In the genomic region with DNA sequence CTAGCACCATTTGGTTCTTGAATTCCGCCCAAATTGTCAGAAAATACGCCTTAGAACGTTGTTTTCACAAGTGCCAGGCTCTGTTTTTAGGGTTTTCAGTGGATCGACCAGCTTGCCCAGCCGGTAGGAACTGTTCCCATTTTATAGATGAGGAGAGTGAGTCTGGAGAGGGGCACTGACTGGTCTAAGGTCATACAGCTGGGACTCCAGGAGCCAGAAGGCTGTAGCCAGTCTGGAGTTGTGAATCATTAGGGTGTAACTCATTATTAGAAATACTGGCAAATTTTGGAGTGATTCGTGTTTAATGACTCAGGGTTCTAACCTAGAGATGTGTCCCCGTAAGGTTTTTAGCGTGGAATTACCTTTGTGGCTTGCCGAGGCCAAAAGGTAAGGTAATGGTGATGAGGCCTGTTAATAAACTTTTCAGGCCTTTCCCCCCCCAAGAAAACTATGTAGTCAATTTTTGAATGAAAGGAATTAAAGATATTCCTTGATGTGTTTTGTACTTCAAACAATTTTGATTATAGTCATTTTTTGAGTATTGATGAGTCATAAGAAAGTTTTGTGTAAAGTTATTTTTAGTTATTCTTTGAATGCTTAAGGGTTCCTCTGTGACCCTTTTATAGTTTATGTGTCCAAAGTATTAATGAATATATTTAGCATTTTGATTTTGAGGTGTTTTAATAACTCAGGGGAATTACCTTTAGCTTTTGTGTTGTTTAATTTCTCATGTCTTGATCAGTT, we compare ENCODE assay signal across 8 cellular contexts. TPM values are rescaled to one million over a fixed set of nuclear protein-coding genes. Genes with fewer than 3 reads are reported as not detected.
DNase-seq lines count a peak whose midpoint lies in the region; ATAC-seq and TF ChIP-seq lines count a peak whose summit lies in the region.

No MANE protein-coding gene starts in this region.

- TF ChIP-seq POLR2A in right lobe of liver (IDR thresholded peaks at IDR 0.05): no peak

- ATAC-seq in right lobe of liver (no peak), upper lobe of right lung (no peak), GM18520 (IDR thresholded peaks at IDR 0.05; ENCODE audit: unreplicated experiment) (no peak)

- TF ChIP-seq CTCF in ascending aorta (IDR thresholded peaks at IDR 0.05) (no peak), right lobe of liver (IDR thresholded peaks at IDR 0.05) (no peak), upper lobe of right lung (IDR thresholded peaks at IDR 0.05) (no peak)

- H3K9ac ChIP-seq in BLaER1 treated with 17β-estradiol and CSF1 and Interleukin-3, amounts not matched to agents 10 nM and 100 nM: peak overlapping the region; percentile 100
- H3K9ac ChIP-seq in HUES64 (ENCODE audit: low read depth, low read length): peak overlapping the region; percentile 99

- peak overlapping the region; percentile 100 for H3K27ac ChIP-seq in BLaER1 treated with 17β-estradiol and CSF1 and Interleukin-3, amounts not matched to agents 10 nM and 100 nM
- H3K27ac ChIP-seq in HUES64 (ENCODE audit: low read depth, low read length) (peak overlapping the region; percentile 99; the same call in 1 of the 2 replicates), ascending aorta (peak overlapping the region; percentile 100), right lobe of liver (peak overlapping the region; percentile 100), upper lobe of right lung (peak overlapping the region; percentile 98)

- intact Hi-C loops in ascending aorta (cut with DNase I) (loop anchor here (5.0 kb wide), 1 partner anchor 289 kb away; no protein-coding TSS in a partner anchor), right lobe of liver (cut with DNase I) (loop anchor here in 1 of 2 donors (10.0 kb wide), 1 partner anchor 104 kb away; a partner anchor contains a TSS), upper lobe of right lung (cut with DNase I) (no loop called here)

- no peaks in the 10 kb centered on the region for H3K27me3 ChIP-seq in BLaER1 treated with 17β-estradiol and CSF1 and Interleukin-3, amounts not matched to agents 10 nM and 100 nM
- no peaks in the 10 kb centered on the region for H3K27me3 ChIP-seq in HUES64 (ENCODE audit: insufficient read depth, low read length)
- no peaks in the 10 kb centered on the region for H3K27me3 ChIP-seq in ascending aorta
- H3K27me3 ChIP-seq in right lobe of liver: no peaks in the 10 kb centered on the region
- no peaks in the 10 kb centered on the region for H3K27me3 ChIP-seq in upper lobe of right lung

- WGBS in HUES64: 8% methylated on average over 9 of the region's 9 CpGs
- WGBS in right lobe of liver (ENCODE audit: insufficient coverage, low coverage, low lambda C conversion rate, missing lambda C conversion rate): 4% methylated on average over 7 of the region's 9 CpGs

- H3K4me1 ChIP-seq in BLaER1 treated with 17β-estradiol and CSF1 and Interleukin-3, amounts not matched to agents 10 nM and 100 nM: peaks cover 37 to 61% (median 50%) of the 10 kb centered on the region in 10 experiments
- H3K4me1 ChIP-seq in HUES64 (ENCODE audit: insufficient read depth, low read length) (peaks cover 45% of the 10 kb centered on the region), ascending aorta (peaks cover 4 to 30% of the 10 kb centered on the region in 2 donors), right lobe of liver (peaks cover 0 to 53% (median 12%) of the 10 kb centered on the region in 4 donors), upper lobe of right lung (peaks cover 49% of the 10 kb centered on the region)

- DNase-seq in ascending aorta (ENCODE audit: low spot score in 2 of 2) (no peak), right lobe of liver (no peak), upper lobe of right lung (no peak), NCI-H1105 treated with DMSO at 0.1 percent for 48 hours (lab: John Stamatoyannopoulos, UW) (no peak), NCI-H345 (lab: John Stamatoyannopoulos, UW) (no peak)

- peak overlapping the region; percentile 92 to 100 (median 99) for H3K4me3 ChIP-seq in BLaER1 treated with 17β-estradiol and CSF1 and Interleukin-3, amounts not matched to agents 10 nM and 100 nM
- H3K4me3 ChIP-seq in HUES64 (ENCODE audit: low read length) (peak overlapping the region; percentile 84), ascending aorta (peak overlapping the region; percentile 89 to 97), right lobe of liver (peak overlapping the region; percentile 64 to 90 (median 70)), upper lobe of right lung (peak overlapping the region; percentile 70)

- peak overlapping the region; percentile 85 to 95 (median 88) for H3K4me2 ChIP-seq in BLaER1 treated with 17β-estradiol and CSF1 and Interleukin-3, amounts not matched to agents 10 nM and 100 nM

- H4K20me1 ChIP-seq in BLaER1 treated with 17β-estradiol and CSF1 and Interleukin-3, amounts not matched to agents 10 nM and 100 nM: peaks cover 19 to 65% (median 61%) of the 10 kb centered on the region in 11 experiments; a peak in 21 of 22 replicates

- peaks cover 0 to 11% (median 0%) of the 10 kb centered on the region in 11 experiments; a peak in 3 of 22 replicates for H3K36me3 ChIP-seq in BLaER1 treated with 17β-estradiol and CSF1 and Interleukin-3, amounts not matched to agents 10 nM and 100 nM
- no peaks in the 10 kb centered on the region for H3K36me3 ChIP-seq in HUES64 (ENCODE audit: insufficient read depth, low read length)
- no peaks in the 10 kb centered on the region for H3K36me3 ChIP-seq in ascending aorta
- H3K36me3 ChIP-seq in right lobe of liver: no peaks in the 10 kb centered on the region
- no peaks in the 10 kb centered on the region for H3K36me3 ChIP-seq in upper lobe of right lung

- 0 out of 22 replicates have a peak, but pooled peaks cover 0 to 8% (median 0%) of the 10 kb centered on the region in 11 experiments for H3K9me3 ChIP-seq in BLaER1 treated with 17β-estradiol and CSF1 and Interleukin-3, amounts not matched to agents 10 nM and 100 nM (replicated peaks in 1 of 11)
- H3K9me3 ChIP-seq in HUES64 (ENCODE audit: insufficient read depth, low read depth, low read length): no peaks in the 10 kb centered on the region
- H3K9me3 ChIP-seq in ascending aorta: no peaks in the 10 kb centered on the region
- no peaks in the 10 kb centered on the region for H3K9me3 ChIP-seq in right lobe of liver
- H3K9me3 ChIP-seq in upper lobe of right lung: no peaks in the 10 kb centered on the region

RNA-seq across cellular contexts. Expression of a gene that starts 2.1 kb away (rescaled TPM):
- polyA plus RNA-seq in HUES64 (2013, experiment 1 of 2): 30.1 TPM
- 29.4 TPM for polyA plus RNA-seq in HUES64 (2013, experiment 2 of 2)
- 34.4 TPM for total RNA-seq in ascending aorta
- total RNA-seq in right lobe of liver: 10 to 100 TPM; 20.6 to 32.5 (median 25.7) TPM
- 70.9 TPM for total RNA-seq in upper lobe of right lung
